ENCODE assay signal across 8 cellular contexts in genomic region chr4:72568959-72569718, GRCh38. TPM values are rescaled to one million over a fixed set of nuclear protein-coding genes. Genes with fewer than 3 reads are reported as not detected.
DNase-seq lines count a peak whose midpoint lies in the region; ATAC-seq and TF ChIP-seq lines count a peak whose summit lies in the region.

ADAMTS3 (minus strand) TSS chr4:72569221; CDS start chr4:72568762, 459 bp downstream.

- H3K27me3 ChIP-seq in neural progenitor cell: no peaks in the 10 kb centered on the region

- peak; percentile 7 for DNase-seq in stimulated activated CD4-positive, alpha-beta T cell treated with anti-CD3 and anti-CD28 coated beads, Interleukin-4, amount 100 ng/mL, for 1 hour
- no peak for DNase-seq in stimulated activated CD4-positive, alpha-beta T cell treated with anti-CD3 and anti-CD28 coated beads, Interleukin-2, amount 100 ng/mL, for 48 hours
- DNase-seq in NCI-H1694 (lab: John Stamatoyannopoulos, UW) (peak; percentile 17), globus pallidus (ENCODE audit: low spot score) (peak; percentile 26), neural progenitor cell (ENCODE audit: low spot score) (peak; percentile 93), mucosa of gallbladder (ENCODE audit: low spot score) (no peak)

- H3K4me3 Mint-ChIP-seq in activated naive CD4-positive, alpha-beta T cell treated with anti-CD3 and anti-CD28 coated beads, Interleukin-2, amount 50 U/mL, for 24 hours: peak within 1 kb of the TSS; percentile 76
- peak within 1 kb of the TSS; percentile 96 for H3K4me3 Mint-ChIP-seq in neural progenitor cell

- no peaks in the 10 kb centered on the region for H3K36me3 ChIP-seq in neural progenitor cell

- H3K27me3 Mint-ChIP-seq in activated naive CD4-positive, alpha-beta T cell treated with anti-CD3 and anti-CD28 coated beads, Interleukin-2, amount 50 U/mL, for 24 hours: peaks cover 43% of the 10 kb centered on the region
- no peaks in the 10 kb centered on the region for H3K27me3 Mint-ChIP-seq in neural progenitor cell (ENCODE audit: insufficient read depth, low read depth)

- TF ChIP-seq CTCF in neural progenitor cell (IDR thresholded peaks at IDR 0.05): no peak

- H3K9me3 ChIP-seq in neural progenitor cell (ENCODE audit: low read depth): no peaks in the 10 kb centered on the region

- H3K36me3 Mint-ChIP-seq in activated naive CD4-positive, alpha-beta T cell treated with anti-CD3 and anti-CD28 coated beads, Interleukin-2, amount 50 U/mL, for 24 hours: no peaks in the 10 kb centered on the region
- no peaks in the 10 kb centered on the region for H3K36me3 Mint-ChIP-seq in neural progenitor cell

- H4K20me1 ChIP-seq in neural progenitor cell (ENCODE audit: low read depth): no peaks in the 10 kb centered on the region

- H3K79me2 ChIP-seq in neural progenitor cell (ENCODE audit: low read depth): no peaks in the 10 kb centered on the region

- peaks cover 29% of the 10 kb centered on the region for H3K4me1 Mint-ChIP-seq in activated naive CD4-positive, alpha-beta T cell treated with anti-CD3 and anti-CD28 coated beads, Interleukin-2, amount 50 U/mL, for 24 hours
- H3K4me1 Mint-ChIP-seq in neural progenitor cell: peaks cover 36% of the 10 kb centered on the region

- peak within 1 kb of the TSS; percentile 93 for H3K4me2 ChIP-seq in neural progenitor cell

- peak within 1 kb of the TSS; percentile 66 for H3K9ac ChIP-seq in neural progenitor cell

- peak within 1 kb of the TSS; percentile 63 for H3K27ac ChIP-seq in neural progenitor cell

- H3F3A ChIP-seq in neural progenitor cell (ENCODE audit: low read depth): peaks cover 29% of the 10 kb centered on the region

- H3K4me1 ChIP-seq in neural progenitor cell: peaks cover 8% of the 10 kb centered on the region

- no peak within 1 kb of the TSS for H3K27ac Mint-ChIP-seq in activated naive CD4-positive, alpha-beta T cell treated with anti-CD3 and anti-CD28 coated beads, Interleukin-2, amount 50 U/mL, for 24 hours
- peak within 1 kb of the TSS; percentile 95 for H3K27ac Mint-ChIP-seq in neural progenitor cell

- peak within 1 kb of the TSS; percentile 91 for H2AFZ ChIP-seq in neural progenitor cell (replicated peaks)

- H3K9me3 Mint-ChIP-seq in activated naive CD4-positive, alpha-beta T cell treated with anti-CD3 and anti-CD28 coated beads, Interleukin-2, amount 50 U/mL, for 24 hours: no peaks in the 10 kb centered on the region
- no peaks in the 10 kb centered on the region for H3K9me3 Mint-ChIP-seq in neural progenitor cell

- no peak for ATAC-seq in HG02973 (IDR thresholded peaks at IDR 0.05; ENCODE audit: unreplicated experiment)

- H3K4me3 ChIP-seq in neural progenitor cell: peak within 1 kb of the TSS; percentile 86

RNA-seq across cellular contexts. Expression of gene ADAMTS3, which starts in this region (rescaled TPM):
- 2.0 and 2.1 TPM in 2 replicates for total RNA-seq in neural progenitor cell (ENCODE audit: low replicate concordance)
- 0.40 TPM for total RNA-seq in mucosa of gallbladder

Comparison
In these comparisons a context has a peak if more than half of its experiments do, and no peak if none do; other contexts are left out.
1. DNase-seq: peak in stimulated activated CD4-positive, alpha-beta T cell treated with anti-CD3 and anti-CD28 coated beads, Interleukin-4, amount 100 ng/mL, for 1 hour (single experiment), NCI-H1694 (single experiment), globus pallidus (single experiment) and neural progenitor cell (single experiment); none in stimulated activated CD4-positive, alpha-beta T cell treated with anti-CD3 and anti-CD28 coated beads, Interleukin-2, amount 100 ng/mL, for 48 hours (0 of 2) and mucosa of gallbladder (single experiment).